ENCODE assay signal across 14 cellular contexts in the genomic region with DNA sequence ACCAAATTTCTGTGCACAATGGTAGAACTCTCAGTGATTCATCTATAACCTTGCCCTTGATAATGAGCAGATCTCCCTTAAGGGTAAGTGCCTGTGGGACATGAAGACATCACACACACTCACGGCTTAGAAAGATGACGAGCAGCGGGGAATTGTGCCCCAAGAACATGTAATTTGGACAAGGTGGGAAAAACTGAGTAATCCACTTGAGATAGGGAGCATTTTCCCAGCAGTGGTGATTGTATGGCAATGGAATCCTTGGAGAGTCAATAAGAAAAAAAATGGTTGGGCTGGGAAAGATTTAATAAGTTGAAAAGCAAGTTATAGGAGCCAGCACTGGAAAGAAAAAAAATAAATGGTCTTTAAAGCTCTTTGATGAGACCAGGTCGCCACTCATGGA.
DNase-seq lines count a peak whose midpoint lies in the region; ATAC-seq and TF ChIP-seq lines count a peak whose summit lies in the region.
"Had no signal": no experiment of that assay in that cellular context is flagged by ENCODE, and none has a peak within 500 bp of the region (broad histone marks: within the 10 kb centered on the region; RNA-seq: fewer than 3 reads in every experiment).

No MANE protein-coding gene starts in this region.

- H3K36me3 ChIP-seq in body of pancreas (replicated peaks in 1 of 2; ENCODE audit: insufficient read depth in 1 of 2, low read depth in 2 of 2) (no peaks in the 10 kb centered on the region), heart right ventricle (no peaks in the 10 kb centered on the region), stomach (no peaks in the 10 kb centered on the region)

- intact Hi-C loops in body of pancreas (cut with DNase I): no loop called here
- intact Hi-C loops in heart right ventricle (cut with DNase I): no loop called here
- intact Hi-C loops in stomach (cut with DNase I; ENCODE audit: low total_unique reads): no loop called here

- no peaks in the 10 kb centered on the region for H3K9me3 ChIP-seq in body of pancreas
- no peaks in the 10 kb centered on the region for H3K9me3 ChIP-seq in heart right ventricle
- H3K9me3 ChIP-seq in stomach: no peaks in the 10 kb centered on the region
- H3K9me3 ChIP-seq in T-helper 17 cell (ENCODE audit: control insufficient read depth, low read length, poor library complexity, severe bottlenecking): no peaks in the 10 kb centered on the region

- no peaks in the 10 kb centered on the region for H3K4me1 Mint-ChIP-seq in T-helper 17 cell
- H3K4me1 Mint-ChIP-seq: activated naive CD8-positive, alpha-beta T cell treated with anti-CD3 and anti-CD28 coated beads, Interleukin-2, amount 10 ng/mL, durations not matched to agents 7 days and 5 days; CD4-positive, alpha-beta memory T cell; H9; natural killer cell had no signal

- DNase-seq in HK-2 (ENCODE audit: unreplicated experiment): peak; percentile 38
- no peak for DNase-seq in body of pancreas
- DNase-seq in heart right ventricle: no peak
- no peak for DNase-seq in stomach
- DNase-seq in T-helper 17 cell: no peak
- no peak for DNase-seq in stimulated activated CD4-positive, alpha-beta T cell treated with anti-CD3 and anti-CD28 coated beads, Interleukin-1b, Interleukin-23, amount 100 ng/mL, for 48 hours
- DNase-seq: activated naive CD8-positive, alpha-beta T cell treated with anti-CD3 and anti-CD28 coated beads, Interleukin-2, amount 10 ng/mL, durations not matched to agents 7 days and 5 days; CD4-positive, alpha-beta memory T cell; GDM1; H9; natural killer cell; stimulated activated naive CD4-positive, alpha-beta T cell had no signal

- no peaks in the 10 kb centered on the region for H3K27me3 ChIP-seq in body of pancreas
- H3K27me3 ChIP-seq in heart right ventricle: no peaks in the 10 kb centered on the region
- H3K27me3 ChIP-seq in stomach: no peaks in the 10 kb centered on the region

- TF ChIP-seq POLR2A in body of pancreas (IDR thresholded peaks at IDR 0.05) (no peak), stomach (IDR thresholded peaks at IDR 0.05) (no peak)

- 54 to 57% methylated on average over 4 of the region's 4 CpGs for WGBS in body of pancreas, 2 donors
- WGBS in heart right ventricle, 2 donors: 58 to 59% methylated on average over 4 of the region's 4 CpGs
- WGBS in stomach, 5 donors: 35 to 70% (median 46%) methylated on average over 4 of the region's 4 CpGs

- H3K27me3 Mint-ChIP-seq in T-helper 17 cell: peaks cover 14% of the 10 kb centered on the region
- H3K27me3 Mint-ChIP-seq: activated naive CD8-positive, alpha-beta T cell treated with anti-CD3 and anti-CD28 coated beads, Interleukin-2, amount 10 ng/mL, durations not matched to agents 7 days and 5 days had no signal

- H3K27ac Mint-ChIP-seq in T-helper 17 cell: no peak overlapping the region
- H3K27ac Mint-ChIP-seq: activated naive CD8-positive, alpha-beta T cell treated with anti-CD3 and anti-CD28 coated beads, Interleukin-2, amount 10 ng/mL, durations not matched to agents 7 days and 5 days; CD4-positive, alpha-beta memory T cell; H9; natural killer cell had no signal

- TF ChIP-seq CTCF in body of pancreas (IDR thresholded peaks at IDR 0.05) (no peak), heart right ventricle (IDR thresholded peaks at IDR 0.05) (no peak), stomach (IDR thresholded peaks at IDR 0.05) (no peak)

- H3K4me1 ChIP-seq in body of pancreas (peaks cover 38% of the 10 kb centered on the region), heart right ventricle (peaks cover 0 to 30% (median 17%) of the 10 kb centered on the region in 9 donors), stomach (peaks cover 5 to 52% (median 33%) of the 10 kb centered on the region in 4 donors)

- peak; percentile 36 for ATAC-seq in body of pancreas
- peak in 4 of 8 donors; percentile 12 to 72 (median 18) for ATAC-seq in heart right ventricle
- no peak for ATAC-seq in HG03280 (IDR thresholded peaks at IDR 0.05; ENCODE audit: unreplicated experiment)
- no peak for ATAC-seq in T-helper 17 cell
- ATAC-seq: natural killer cell had no signal

- no peaks in the 10 kb centered on the region for H3K36me3 Mint-ChIP-seq in T-helper 17 cell (ENCODE audit: low read depth)
- H3K36me3 Mint-ChIP-seq: natural killer cell had no signal

- TF ChIP-seq EP300 in stomach (IDR thresholded peaks at IDR 0.05): no peak

- no peak overlapping the region for H3K4me3 Mint-ChIP-seq in T-helper 17 cell
- H3K4me3 Mint-ChIP-seq: activated naive CD8-positive, alpha-beta T cell treated with anti-CD3 and anti-CD28 coated beads, Interleukin-2, amount 10 ng/mL, durations not matched to agents 7 days and 5 days; CD4-positive, alpha-beta memory T cell; H9; natural killer cell had no signal

- H3K27ac ChIP-seq in body of pancreas: peak overlapping the region; percentile 52 to 85 (median 81)
- H3K27ac ChIP-seq in heart right ventricle: peak overlapping the region in 8 of 10 donors; percentile 9 to 65 (median 34)
- H3K27ac ChIP-seq in stomach: peak overlapping the region in 3 of 5 donors; percentile 12 to 48 (median 45)
- H3K27ac ChIP-seq: VCaP had no signal

- H3K4me3 ChIP-seq in body of pancreas: no peak overlapping the region
- H3K4me3 ChIP-seq in heart right ventricle: no peak overlapping the region
- no peak overlapping the region for H3K4me3 ChIP-seq in stomach
